In genomic region chr5:149407331-149408251, GRCh38 we compare ENCODE assay signal across 14 cellular contexts. TPM values are rescaled to one million over a fixed set of nuclear protein-coding genes. Genes with fewer than 3 reads are reported as not detected.
DNase-seq lines count a peak whose midpoint lies in the region; ATAC-seq and TF ChIP-seq lines count a peak whose summit lies in the region.
"Had no signal": no experiment of that assay in that cellular context is flagged by ENCODE, and none has a peak within 500 bp of the region (broad histone marks: within the 10 kb centered on the region; RNA-seq: fewer than 3 reads in every experiment).

No MANE protein-coding gene starts in this region.

- peaks cover 7% of the 10 kb centered on the region for H3K27me3 Mint-ChIP-seq in stimulated activated naive CD8-positive, alpha-beta T cell treated with anti-CD3 and anti-CD28 coated beads, Interleukin-15, amount 100 ng/mL, for 72 hours
- no peaks in the 10 kb centered on the region for H3K27me3 Mint-ChIP-seq in osteocyte (ENCODE audit: unreplicated experiment)

- H3K27ac ChIP-seq in heart left ventricle (peak overlapping the region; percentile 38 to 97 (median 74)), aorta (ENCODE audit: low read depth in 1 of 2, low read length in 2 of 2) (peak overlapping the region; percentile 95 to 98)

- peak overlapping the region; percentile 13 to 72 (median 48) for H3K4me3 ChIP-seq in heart left ventricle
- peak overlapping the region; percentile 89 to 97 for H3K4me3 ChIP-seq in aorta (ENCODE audit: low read length in 2 of 2)

- ATAC-seq in stimulated activated naive CD8-positive, alpha-beta T cell treated with anti-CD3 and anti-CD28 coated beads, Interleukin-15, amount 100 ng/mL, for 72 hours = no peak
- ATAC-seq in stimulated activated naive CD8-positive, alpha-beta T cell treated with anti-CD3 and anti-CD28 coated beads, Interleukin-15, Interleukin-2, amounts not matched to agents 100 U/mL and 50 U/mL, for 24 hours = no peak
- ATAC-seq in heart left ventricle (no peak), aorta (ENCODE audit: low FRiP score) (no peak)
- ATAC-seq: Panc1 had no signal

- no peaks in the 10 kb centered on the region for H3K4me1 Mint-ChIP-seq in stimulated activated naive CD8-positive, alpha-beta T cell treated with anti-CD3 and anti-CD28 coated beads, Interleukin-15, amount 100 ng/mL, for 72 hours
- H3K4me1 Mint-ChIP-seq in osteocyte (ENCODE audit: unreplicated experiment) = peaks cover 82% of the 10 kb centered on the region

- 53 to 77% (median 70%) methylated on average over 11 of the region's 11 CpGs for WGBS in heart left ventricle, 4 donors
- WGBS in aorta, 2 donors = 6 to 8% methylated on average over 11 of the region's 11 CpGs

- peaks cover 0 to 28% (median 7%) of the 10 kb centered on the region in 12 donors for H3K4me1 ChIP-seq in heart left ventricle
- H3K4me1 ChIP-seq in aorta (ENCODE audit: control insufficient read depth in 1 of 2, insufficient read depth in 2 of 2, low read length in 2 of 2) = peaks cover 0 to 2% of the 10 kb centered on the region in 2 donors

- H3K36me3 Mint-ChIP-seq in osteocyte (ENCODE audit: unreplicated experiment) = peaks cover 13% of the 10 kb centered on the region

- H3K27ac Mint-ChIP-seq in stimulated activated naive CD8-positive, alpha-beta T cell treated with anti-CD3 and anti-CD28 coated beads, Interleukin-15, amount 100 ng/mL, for 72 hours = peak overlapping the region; percentile 67 to 91
- peak overlapping the region; percentile 93 for H3K27ac Mint-ChIP-seq in osteocyte (ENCODE audit: unreplicated experiment)

- H3K9me3 ChIP-seq in heart left ventricle (no peaks in the 10 kb centered on the region), aorta (ENCODE audit: control insufficient read depth, low read length) (no peaks in the 10 kb centered on the region)

- DNase-seq in stimulated activated naive CD8-positive, alpha-beta T cell treated with anti-CD3 and anti-CD28 coated beads, Interleukin-15, amount 100 ng/mL, for 72 hours = no peak
- DNase-seq in stimulated activated naive CD8-positive, alpha-beta T cell treated with anti-CD3 and anti-CD28 coated beads, Interleukin-15, Interleukin-2, amounts not matched to agents 100 U/mL and 50 U/mL, for 24 hours = no peak
- DNase-seq in heart left ventricle (no peak), osteocyte (ENCODE audit: extremely low spot score, unreplicated experiment) (no peak), aorta (peak; percentile 46 to 61), NCI-H1417 (lab: John Stamatoyannopoulos, UW) (no peak), AG08395 (ENCODE audit: low spot score) (no peak)
- no peak for DNase-seq in NK-92 treated with Interleukin-12 subunit alpha and Interleukin-12 subunit beta, amount 100 ng/mL, for 24 hours (lab: John Stamatoyannopoulos, UW)
- DNase-seq: ACHN, activated T-cell treated with anti-CD3 and anti-CD28 coated beads for 4 hours, GF-D8, NCI-H1694 treated with DMSO at 0.1 percent for 48 hours had no signal

- H3K36me3 ChIP-seq in heart left ventricle = peaks cover 0 to 42% (median 0%) of the 10 kb centered on the region in 9 donors
- peaks cover 0 to 32% of the 10 kb centered on the region in 2 donors for H3K36me3 ChIP-seq in aorta (ENCODE audit: control insufficient read depth in 1 of 2, insufficient read depth in 2 of 2, low read length in 1 of 2)

- TF ChIP-seq CTCF in heart left ventricle (IDR thresholded peaks at IDR 0.05) (no peak), osteocyte (IDR thresholded peaks at IDR 0.05) (no peak)

- no peak overlapping the region for H3K4me3 Mint-ChIP-seq in stimulated activated naive CD8-positive, alpha-beta T cell treated with anti-CD3 and anti-CD28 coated beads, Interleukin-15, amount 100 ng/mL, for 72 hours
- peak overlapping the region; percentile 91 for H3K4me3 Mint-ChIP-seq in osteocyte (ENCODE audit: unreplicated experiment)

- intact Hi-C loops in heart left ventricle (cut with DNase I) = no loop called here
- intact Hi-C loops in aorta (cut with DNase I) = loop anchor here in 1 of 2 donors (2.0 kb wide), 1 partner anchor 25 kb away; no protein-coding TSS in a partner anchor

- no peaks in the 10 kb centered on the region for H3K27me3 ChIP-seq in heart left ventricle
- no peaks in the 10 kb centered on the region for H3K27me3 ChIP-seq in aorta (ENCODE audit: control insufficient read depth in 1 of 2, insufficient read depth in 2 of 2, low read length in 1 of 2)

- TF ChIP-seq POLR2A in heart left ventricle (IDR thresholded peaks at IDR 0.05) = no peak

- no peaks in the 10 kb centered on the region for H3K9me3 Mint-ChIP-seq in stimulated activated naive CD8-positive, alpha-beta T cell treated with anti-CD3 and anti-CD28 coated beads, Interleukin-15, amount 100 ng/mL, for 72 hours
- H3K9me3 Mint-ChIP-seq in osteocyte (ENCODE audit: unreplicated experiment) = no peaks in the 10 kb centered on the region

RNA-seq across cellular contexts. Expression of gene IL17B, which starts 28.5 kb away (rescaled TPM):
- total RNA-seq in heart left ventricle (under 1 TPM in 2 of 9 donors, not detected in 7; 0.35 to 0.42 TPM), osteocyte (not detected in 2 replicates), aorta (10 to 100 TPM in 1 of 2 donors, 1 to 10 TPM in 1; 2.8 to 18.0 TPM)
- polyA plus RNA-seq in heart left ventricle (under 1 TPM in 1 of 2 donors, not detected in 1; 0.33 TPM), aorta (1 to 10 TPM; 7.6 to 9.0 TPM)
- total RNA-seq: HT-29 had no signal

RNA-seq across cellular contexts. Expression of gene PCYOX1L, which starts 49.7 kb away (rescaled TPM):
- total RNA-seq in heart left ventricle (1 to 10 TPM; 2.3 to 6.8 (median 3.7) TPM), osteocyte (7.7 TPM in 2 replicates), aorta (1 to 10 TPM; 3.1 to 9.2 TPM)
- polyA plus RNA-seq in heart left ventricle (1 to 10 TPM; 2.3 to 6.5 TPM), aorta (1 to 10 TPM; 3.1 to 5.3 TPM)

Comparison
In these comparisons a context has a peak if more than half of its experiments do, and no peak if none do; other contexts are left out.
1. DNase-seq: peak in aorta (2 of 2); none in stimulated activated naive CD8-positive, alpha-beta T cell treated with anti-CD3 and anti-CD28 coated beads, Interleukin-15, amount 100 ng/mL, for 72 hours (0 of 2), stimulated activated naive CD8-positive, alpha-beta T cell treated with anti-CD3 and anti-CD28 coated beads, Interleukin-15, Interleukin-2, amounts not matched to agents 100 U/mL and 50 U/mL, for 24 hours (single experiment), heart left ventricle (0 of 5), osteocyte (single experiment), NK-92 treated with Interleukin-12 subunit alpha and Interleukin-12 subunit beta, amount 100 ng/mL, for 24 hours (single experiment), NCI-H1417 (0 of 3) and AG08395 (single experiment).